Comparison of ENCODE assay signal across 11 cellular contexts in the genomic region with DNA sequence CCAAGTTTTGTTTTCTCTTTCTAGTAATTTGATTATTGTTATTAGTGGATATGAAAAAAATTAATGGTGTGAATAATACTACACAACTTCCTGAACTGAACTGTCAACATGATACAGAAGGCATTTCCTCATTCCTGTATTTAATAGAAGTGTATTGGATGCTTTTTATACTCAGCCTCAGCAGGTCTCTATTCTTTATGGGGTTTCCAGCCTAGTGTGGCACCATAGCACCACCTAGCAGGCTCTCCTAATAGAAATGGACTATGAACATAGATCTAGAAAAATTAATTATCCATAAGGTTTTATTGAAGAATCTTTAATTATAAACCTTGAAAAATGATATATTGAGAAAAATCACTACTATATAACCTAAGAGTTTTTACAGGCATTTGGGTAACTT. TPM values are rescaled to one million over a fixed set of nuclear protein-coding genes. Genes with fewer than 3 reads are reported as not detected.
A peak's percentile ranks its signal among the peaks of the same experiment; 100 is the strongest.
DNase-seq lines count a peak whose midpoint lies in the region; ATAC-seq and TF ChIP-seq lines count a peak whose summit lies in the region.
"Had no signal": no experiment of that assay in that cellular context is flagged by ENCODE, and none has a peak within 500 bp of the region (broad histone marks: within the 10 kb centered on the region; RNA-seq: fewer than 3 reads in every experiment).

No MANE protein-coding gene starts in this region.

- DNase-seq in heart right ventricle (no peak), cardiac septum (ENCODE audit: low spot score) (no peak), SW480 (ENCODE audit: low spot score) (peak; percentile 20), glomerular visceral epithelial cell (ENCODE audit: extremely low spot score) (peak; percentile 57), activated gamma-delta T cell treated with Interleukin-2 at 50 U/mL for 16 hours (no peak), NCI-H774 (lab: John Stamatoyannopoulos, UW) (no peak)
- DNase-seq: left cardiac atrium; NK-92 treated with Interleukin-12 subunit alpha and Interleukin-12 subunit beta, amount 100 ng/mL, for 24 hours had no signal

- ATAC-seq in heart right ventricle = no peak
- ATAC-seq in GM18511 (IDR thresholded peaks at IDR 0.05; ENCODE audit: unreplicated experiment) = no peak
- no peak for ATAC-seq in HG03039 (IDR thresholded peaks at IDR 0.05; ENCODE audit: unreplicated experiment)

- peak in 7 of 9 donors; percentile 13 to 58 (median 48) for TF ChIP-seq CTCF in heart right ventricle (IDR thresholded peaks at IDR 0.05)

- intact Hi-C loops in heart right ventricle (cut with DNase I) = no loop called here
- intact Hi-C loops in cardiac septum (cut with DNase I) = no loop called here

- no peaks in the 10 kb centered on the region for H3K36me3 ChIP-seq in heart right ventricle

- no peaks in the 10 kb centered on the region for H3K27me3 ChIP-seq in heart right ventricle

- H3K4me1 ChIP-seq in heart right ventricle = no peaks in the 10 kb centered on the region
- H3K4me1 ChIP-seq: Caco-2 had no signal

- peaks cover 0 to 3% (median 0%) of the 10 kb centered on the region in 11 donors for H3K9me3 ChIP-seq in heart right ventricle
- H3K9me3 ChIP-seq: Caco-2 had no signal

- no peak overlapping the region for H3K4me3 ChIP-seq in heart right ventricle

- H3K27ac ChIP-seq in heart right ventricle = no peak overlapping the region

RNA-seq across cellular contexts. Expression of a gene that starts 52.4 kb away (rescaled TPM):
- 10 to 100 TPM in 7 of 10 donors, 1 to 10 TPM in 3; 7.2 to 23.3 (median 14.2) TPM for total RNA-seq in heart right ventricle
- polyA plus RNA-seq in heart right ventricle = 1 to 10 TPM; 3.3 to 4.6 TPM
- 23.1 TPM for total RNA-seq in cardiac septum
- total RNA-seq: Caco-2 had no signal

Comparison
In these comparisons a context has a peak if more than half of its experiments do, and no peak if none do; other contexts are left out.
1. DNase-seq: peak in SW480 (single experiment) and glomerular visceral epithelial cell (single experiment); none in heart right ventricle (0 of 2), cardiac septum (single experiment), activated gamma-delta T cell treated with Interleukin-2 at 50 U/mL for 16 hours (single experiment) and NCI-H774 (single experiment).